ENCODE assay signal across 12 cellular contexts in genomic region chr15:39403674-39404117, GRCh38.
DNase-seq lines count a peak whose midpoint lies in the region; ATAC-seq and TF ChIP-seq lines count a peak whose summit lies in the region.
"Had no signal": no experiment of that assay in that cellular context is flagged by ENCODE, and none has a peak within 500 bp of the region (broad histone marks: within the 10 kb centered on the region; RNA-seq: fewer than 3 reads in every experiment).

No MANE protein-coding gene starts in this region.

- ATAC-seq in HG03378 (IDR thresholded peaks at IDR 0.05; ENCODE audit: unreplicated experiment) (no peak), GM23338 (no peak), gastroesophageal sphincter (no peak)
- ATAC-seq: HCT116 had no signal

- H3K36me3 ChIP-seq in adrenal gland (replicated peaks in 1 of 2) (no peaks in the 10 kb centered on the region), GM23338 (ENCODE audit: insufficient read depth) (no peaks in the 10 kb centered on the region), gastroesophageal sphincter (no peaks in the 10 kb centered on the region)

- no peaks in the 10 kb centered on the region for H3K79me2 ChIP-seq in GM23338 (replicated peaks; ENCODE audit: insufficient read depth)

- no peak for TF ChIP-seq EP300 in gastroesophageal sphincter (IDR thresholded peaks at IDR 0.05)

- H3K9me3 ChIP-seq in adrenal gland (replicated peaks in 1 of 3) = no peaks in the 10 kb centered on the region
- no peaks in the 10 kb centered on the region for H3K9me3 ChIP-seq in gastroesophageal sphincter

- no peaks in the 10 kb centered on the region for H3K4me1 Mint-ChIP-seq in GM23338

- H3K4me3 ChIP-seq in AG04449 (ENCODE audit: low read depth, low read length) (no peak overlapping the region), fibroblast of the aortic adventitia (ENCODE audit: low read depth, low read length) (no peak overlapping the region), adrenal gland (no peak overlapping the region), GM23338 (no peak overlapping the region), gastroesophageal sphincter (no peak overlapping the region)

- H3K4me1 ChIP-seq in adrenal gland (replicated peaks in 1 of 2) (no peaks in the 10 kb centered on the region), GM23338 (ENCODE audit: insufficient read depth) (no peaks in the 10 kb centered on the region), gastroesophageal sphincter (peaks cover 0 to 4% (median 0%) of the 10 kb centered on the region in 3 donors)

- no peaks in the 10 kb centered on the region for H3F3A ChIP-seq in GM23338 (replicated peaks; ENCODE audit: low read depth)

- TF ChIP-seq CTCF in AG04449 (IDR thresholded peaks at IDR 0.05; ENCODE audit: insufficient read depth, low read length, missing control alignments) (no peak), RWPE1 (conservative IDR thresholded peaks at IDR 0.05; ENCODE audit: low read depth) (no peak), fibroblast of the aortic adventitia (IDR thresholded peaks at IDR 0.05; ENCODE audit: insufficient read depth, low read length) (no peak), adrenal gland (IDR thresholded peaks at IDR 0.05) (no peak), GM23338 (conservative IDR thresholded peaks at IDR 0.05; ENCODE audit: low read depth in 2 of 2) (no peak), gastroesophageal sphincter (IDR thresholded peaks at IDR 0.05) (no peak)

- H3K9me2 ChIP-seq in GM23338 (ENCODE audit: insufficient read depth) = 0 out of 2 replicates have a peak, but pooled peaks cover 4% of the 10 kb centered on the region

- intact Hi-C loops in adrenal gland (cut with DNase I) = no loop called here

- WGBS in adrenal gland, 4 donors = 35 to 49% (median 40%) methylated on average over 3 of the region's 3 CpGs
- 42 to 60% methylated on average over 2 to 3 of the region's 3 CpGs for WGBS in gastroesophageal sphincter (ENCODE audit: low coverage in 1 of 2), 2 donors

- no peak overlapping the region for H3K4me2 ChIP-seq in GM23338

- peak; percentile 59 for DNase-seq in AG04449 (ENCODE audit: low read depth, low spot score)
- peak; percentile 20 for DNase-seq in HT-29 (ENCODE audit: low spot score)
- DNase-seq in RWPE1 (ENCODE audit: low spot score) = peak; percentile 41
- DNase-seq in fibroblast of the aortic adventitia (ENCODE audit: low read depth) = peak; percentile 73
- DNase-seq in adrenal gland = no peak
- no peak for DNase-seq in GM23338 (ENCODE audit: low spot score)
- DNase-seq: central memory CD4-positive, alpha-beta T cell; stimulated activated CD8-positive, alpha-beta memory T cell treated with anti-CD3 and anti-CD28 coated beads, Interleukin-4, amount 100 ng/mL, for 48 hours had no signal

- H2AFZ ChIP-seq in GM23338 = no peak overlapping the region

- no peaks in the 10 kb centered on the region for H3K36me3 Mint-ChIP-seq in GM23338 (ENCODE audit: low read depth)

- no peak for TF ChIP-seq POLR2A in adrenal gland (IDR thresholded peaks at IDR 0.05)
- no peak for TF ChIP-seq POLR2A in gastroesophageal sphincter (IDR thresholded peaks at IDR 0.05)

- H3K27ac ChIP-seq in RWPE1 = no peak overlapping the region
- H3K27ac ChIP-seq in adrenal gland = no peak overlapping the region
- H3K27ac ChIP-seq in GM23338 (ENCODE audit: low read depth) = no peak overlapping the region
- no peak overlapping the region for H3K27ac ChIP-seq in gastroesophageal sphincter

- no peaks in the 10 kb centered on the region for H3K9me3 Mint-ChIP-seq in GM23338

- no peak overlapping the region for H3K4me3 Mint-ChIP-seq in GM23338

- no peak overlapping the region for H3K27ac Mint-ChIP-seq in GM23338
- H3K27ac Mint-ChIP-seq: progenitor cell of endocrine pancreas had no signal

- H3K27me3 Mint-ChIP-seq in GM23338 (ENCODE audit: insufficient read depth, low read depth, poor library complexity) = no peaks in the 10 kb centered on the region

- H3K27me3 ChIP-seq in adrenal gland (no peaks in the 10 kb centered on the region), GM23338 (ENCODE audit: insufficient read depth) (no peaks in the 10 kb centered on the region), gastroesophageal sphincter (no peaks in the 10 kb centered on the region)

- no peaks in the 10 kb centered on the region for H4K20me1 ChIP-seq in GM23338 (replicated peaks; ENCODE audit: insufficient read depth)

- POLR2A ChIA-PET in AG04449 (lab: Yijun Ruan, JAX) = interaction anchor here (1.2 to 2.2 kb wide), 3 partner anchors 11 to 180 kb away, joined by 3 to 26 read pairs (median 8); partner anchors contain the start of gene THBS1
- POLR2A ChIA-PET in RWPE1 (lab: Yijun Ruan, JAX; ENCODE audit: low non-redundant PET) = interaction anchor here (0.7 kb wide), 1 partner anchor 12 kb away, joined by 3 read pairs; no protein-coding TSS in a partner anchor

- CTCF ChIA-PET in AG04449 (lab: Yijun Ruan, JAX) = no interaction called here
- CTCF ChIA-PET in RWPE1 (lab: Yijun Ruan, JAX) = interaction anchor here (2.1 kb wide), 1 partner anchor 177 kb away, joined by 6 read pairs; the partner anchor contains the start of gene THBS1

TF ChIP-seq in GM23338, 12 proteins besides CTCF, POLR2A, EP300 and RAD21 (continues in another document):
- TF ChIP-seq REST (IDR thresholded peaks at IDR 0.05; ENCODE audit: unreplicated experiment) = no peak
- TF ChIP-seq JUNB (IDR thresholded peaks at IDR 0.05; ENCODE audit: unreplicated experiment) = no peak

Comparison
In these comparisons a context has a peak if more than half of its experiments do, and no peak if none do; other contexts are left out.
1. DNase-seq: peak in AG04449 (single experiment), HT-29 (single experiment), RWPE1 (single experiment) and fibroblast of the aortic adventitia (single experiment); none in adrenal gland (0 of 7) and GM23338 (single experiment).